In genomic region chr7:135771961-135772638, GRCh38 we compare ENCODE assay signal across 10 cellular contexts. TPM values are rescaled to one million over a fixed set of nuclear protein-coding genes. Genes with fewer than 3 reads are reported as not detected.
A peak's percentile ranks its signal among the peaks of the same experiment; 100 is the strongest.
DNase-seq lines count a peak whose midpoint lies in the region; ATAC-seq, FAIRE-seq and TF ChIP-seq lines count a peak whose summit lies in the region.
"Had no signal": no experiment of that assay in that cellular context is flagged by ENCODE, and none has a peak within 500 bp of the region (broad histone marks: within the 10 kb centered on the region; RNA-seq: fewer than 3 reads in every experiment).

No MANE protein-coding gene starts in this region.

- CTCF ChIA-PET in activated CD8-positive, alpha-beta T cell treated with anti-CD3 and anti-CD28 coated beads, Interleukin-2, amount 10 ng/mL, durations not matched to agents 7 days and 5 days (lab: Charles Lee): no interaction called here

- no peaks in the 10 kb centered on the region for H3K9me3 ChIP-seq in astrocyte (ENCODE audit: insufficient read depth, low read depth, low read length)
- no peaks in the 10 kb centered on the region for H3K9me3 ChIP-seq in hepatocyte (ENCODE audit: low read depth)

- H3K36me3 ChIP-seq in astrocyte (ENCODE audit: insufficient read depth, low read length) (no peaks in the 10 kb centered on the region), hepatocyte (replicated peaks; ENCODE audit: insufficient read depth, low read depth) (no peaks in the 10 kb centered on the region)

- no peak overlapping the region for H3K9ac ChIP-seq in astrocyte (ENCODE audit: low read length)

- H3K79me2 ChIP-seq in astrocyte (ENCODE audit: insufficient read depth, low read length) (no peaks in the 10 kb centered on the region), hepatocyte (no peaks in the 10 kb centered on the region)

- H3K27ac Mint-ChIP-seq in astrocyte (ENCODE audit: unreplicated experiment): peak overlapping the region; percentile 95
- H3K27ac Mint-ChIP-seq in activated CD8-positive, alpha-beta T cell treated with anti-CD3 and anti-CD28 coated beads, Interleukin-2, amount 10 ng/mL, durations not matched to agents 7 days and 5 days: no peak overlapping the region
- H3K27ac Mint-ChIP-seq: CD8-positive, alpha-beta memory T cell had no signal

- WGBS in hepatocyte (ENCODE audit: low lambda C conversion rate, missing lambda C conversion rate): 72% methylated on average over 4 of the region's 4 CpGs

- H4K20me1 ChIP-seq in astrocyte (ENCODE audit: insufficient read depth, low read length): no peaks in the 10 kb centered on the region
- no peaks in the 10 kb centered on the region for H4K20me1 ChIP-seq in hepatocyte (ENCODE audit: insufficient read depth, poor library complexity, severe bottlenecking)

- H3K4me3 ChIP-seq in AG10803 (ENCODE audit: low read length): no peak overlapping the region
- H3K4me3 ChIP-seq in astrocyte (ENCODE audit: insufficient read depth, low read depth, low read length): no peak overlapping the region
- H3K4me3 ChIP-seq in hepatocyte: no peak overlapping the region

- H3K4me1 ChIP-seq in astrocyte (ENCODE audit: insufficient read depth, low read length) (peaks cover 19% of the 10 kb centered on the region), hepatocyte (ENCODE audit: insufficient read depth) (peaks cover 23% of the 10 kb centered on the region)

- H3K27me3 Mint-ChIP-seq in astrocyte (ENCODE audit: low read depth, unreplicated experiment): peaks cover 4% of the 10 kb centered on the region
- H3K27me3 Mint-ChIP-seq in activated CD8-positive, alpha-beta T cell treated with anti-CD3 and anti-CD28 coated beads, Interleukin-2, amount 10 ng/mL, durations not matched to agents 7 days and 5 days (ENCODE audit: low read depth): peaks cover 5% of the 10 kb centered on the region

- H3K36me3 Mint-ChIP-seq in astrocyte (ENCODE audit: low read depth, unreplicated experiment): no peaks in the 10 kb centered on the region
- no peaks in the 10 kb centered on the region for H3K36me3 Mint-ChIP-seq in activated CD8-positive, alpha-beta T cell treated with anti-CD3 and anti-CD28 coated beads, Interleukin-2, amount 10 ng/mL, durations not matched to agents 7 days and 5 days (ENCODE audit: low read depth)

- POLR2A ChIA-PET in activated CD8-positive, alpha-beta T cell treated with anti-CD3 and anti-CD28 coated beads, Interleukin-2, amount 10 ng/mL, durations not matched to agents 7 days and 5 days (lab: Charles Lee): no interaction called here

- H3K27me3 ChIP-seq in astrocyte (ENCODE audit: insufficient read depth, low read length) (no peaks in the 10 kb centered on the region), hepatocyte (no peaks in the 10 kb centered on the region)

- ATAC-seq in HG03457 (IDR thresholded peaks at IDR 0.05; ENCODE audit: unreplicated experiment): no peak
- no peak for ATAC-seq in activated CD8-positive, alpha-beta T cell treated with anti-CD3 and anti-CD28 coated beads, Interleukin-2, amount 10 ng/mL, durations not matched to agents 7 days and 5 days

- H3K4me2 ChIP-seq in astrocyte (ENCODE audit: low read length) (no peak overlapping the region), hepatocyte (no peak overlapping the region)

- peak overlapping the region; percentile 23 for H3K27ac ChIP-seq in astrocyte (ENCODE audit: low read depth, low read length)
- H3K27ac ChIP-seq in hepatocyte: peak overlapping the region; percentile 83

- TF ChIP-seq CTCF in AG10803 (conservative IDR thresholded peaks at IDR 0.05; ENCODE audit: low read length) (no peak), astrocyte (IDR thresholded peaks at IDR 0.05; ENCODE audit: insufficient read depth, low read depth, low read length) (no peak), hepatocyte (IDR thresholded peaks at IDR 0.05; ENCODE audit: poor library complexity) (no peak)

- FAIRE-seq in astrocyte (lab: Jason Lieb, UNC): no peak

- no peak overlapping the region for H3K4me3 Mint-ChIP-seq in astrocyte (ENCODE audit: unreplicated experiment)
- no peak overlapping the region for H3K4me3 Mint-ChIP-seq in activated CD8-positive, alpha-beta T cell treated with anti-CD3 and anti-CD28 coated beads, Interleukin-2, amount 10 ng/mL, durations not matched to agents 7 days and 5 days
- H3K4me3 Mint-ChIP-seq: CD8-positive, alpha-beta memory T cell had no signal

- no peaks in the 10 kb centered on the region for H3K9me3 Mint-ChIP-seq in astrocyte (ENCODE audit: unreplicated experiment)
- no peaks in the 10 kb centered on the region for H3K9me3 Mint-ChIP-seq in activated CD8-positive, alpha-beta T cell treated with anti-CD3 and anti-CD28 coated beads, Interleukin-2, amount 10 ng/mL, durations not matched to agents 7 days and 5 days (ENCODE audit: insufficient read depth)

- peaks cover 27% of the 10 kb centered on the region for H3K4me1 Mint-ChIP-seq in astrocyte (ENCODE audit: low read depth, unreplicated experiment)
- peaks cover 2% of the 10 kb centered on the region for H3K4me1 Mint-ChIP-seq in activated CD8-positive, alpha-beta T cell treated with anti-CD3 and anti-CD28 coated beads, Interleukin-2, amount 10 ng/mL, durations not matched to agents 7 days and 5 days (ENCODE audit: low read depth)
- H3K4me1 Mint-ChIP-seq: CD8-positive, alpha-beta memory T cell had no signal

- peak; percentile 77 for DNase-seq in AG10803 (ENCODE audit: low read depth)
- DNase-seq in HS-5 (ENCODE audit: low read depth): peak; percentile 22
- peak; percentile 90 for DNase-seq in astrocyte (ENCODE audit: low read depth)
- peak; percentile 46 for DNase-seq in hepatocyte (ENCODE audit: low spot score)
- no peak for DNase-seq in NCI-H1105 treated with DMSO at 0.1 percent for 48 hours (lab: John Stamatoyannopoulos, UW)
- no peak for DNase-seq in activated CD8-positive, alpha-beta T cell treated with anti-CD3 and anti-CD28 coated beads, Interleukin-2, amount 10 ng/mL, durations not matched to agents 7 days and 5 days
- DNase-seq in NCI-H2029 treated with DMSO at 0.1 percent for 48 hours (lab: John Stamatoyannopoulos, UW): no peak
- DNase-seq: CD8-positive, alpha-beta memory T cell; hippocampal formation had no signal

- no peaks in the 10 kb centered on the region for H3K9me2 ChIP-seq in hepatocyte (replicated peaks; ENCODE audit: insufficient read depth)

- H2AFZ ChIP-seq in astrocyte (ENCODE audit: low read depth, low read length): peak overlapping the region; percentile 13
- no peak overlapping the region for H2AFZ ChIP-seq in hepatocyte

RNA-seq across cellular contexts. Expression of gene FAM180A, which starts 23.5 kb away (rescaled TPM):
- total RNA-seq in astrocyte (not detected in 2 replicates), hepatocyte (not detected in 2 replicates)
- not detected in 2 replicates for polyA plus RNA-seq in hepatocyte
- total RNA-seq in activated CD8-positive, alpha-beta T cell treated with anti-CD3 and anti-CD28 coated beads, Interleukin-2, amount 10 ng/mL, durations not matched to agents 7 days and 5 days: not detected
- total RNA-seq: CD8-positive, alpha-beta memory T cell had no signal
- polyA plus RNA-seq: CD8-positive, alpha-beta memory T cell had no signal

RNA-seq across cellular contexts. Expression of gene SLC13A4, which starts 44.1 kb away (rescaled TPM):
- total RNA-seq in astrocyte: 0.07 TPM in 1 of 2 replicates, not detected in the other
- 0.13 TPM in 1 of 2 replicates, not detected in the other for total RNA-seq in hepatocyte
- 0.93 TPM in 1 of 2 replicates, not detected in the other for polyA plus RNA-seq in hepatocyte
- not detected for total RNA-seq in activated CD8-positive, alpha-beta T cell treated with anti-CD3 and anti-CD28 coated beads, Interleukin-2, amount 10 ng/mL, durations not matched to agents 7 days and 5 days
- total RNA-seq: CD8-positive, alpha-beta memory T cell had no signal
- polyA plus RNA-seq: CD8-positive, alpha-beta memory T cell had no signal

Comparison
In these comparisons a context has a peak if more than half of its experiments do, and no peak if none do; other contexts are left out.
1. DNase-seq: peak in AG10803 (single experiment), HS-5 (single experiment), astrocyte (single experiment) and hepatocyte (single experiment); none in NCI-H1105 treated with DMSO at 0.1 percent for 48 hours (single experiment), activated CD8-positive, alpha-beta T cell treated with anti-CD3 and anti-CD28 coated beads, Interleukin-2, amount 10 ng/mL, durations not matched to agents 7 days and 5 days (single experiment) and NCI-H2029 treated with DMSO at 0.1 percent for 48 hours (single experiment).